Comparison of ENCODE assay signal across 8 cellular contexts in genomic region chr3:196316781-196317398, GRCh38. TPM values are rescaled to one million over a fixed set of nuclear protein-coding genes. Genes with fewer than 3 reads are reported as not detected.
DNase-seq lines count a peak whose midpoint lies in the region; ATAC-seq and TF ChIP-seq lines count a peak whose summit lies in the region.
"Not testable (repeated sequence)": the region's sequence is repeated elsewhere in the genome, so short reads cannot be mapped to it uniquely, and the experiment has no call there.

No MANE protein-coding gene starts in this region.

- H3K9ac ChIP-seq in H9 (ENCODE audit: extremely low read depth, insufficient read length, low read length), result not testable (repeated sequence)

- H4K91ac ChIP-seq in H9 (ENCODE audit: insufficient read length, low read depth, low read length), result not testable (repeated sequence)

- not testable (repeated sequence) for H3K56ac ChIP-seq in H9 (ENCODE audit: insufficient read length, low read depth, low read length)

- not testable (repeated sequence) for H2BK15ac ChIP-seq in H9 (ENCODE audit: low read depth, low read length)

- H4K5ac ChIP-seq in H9 (ENCODE audit: insufficient read length, low read depth, low read length), result not testable (repeated sequence)

- not testable (repeated sequence) for H3K14ac ChIP-seq in H9 (ENCODE audit: insufficient read depth, low read length)

- H3K4me3 Mint-ChIP-seq in H9 (peak overlapping the region; percentile 42 to 72), chondrocyte (ENCODE audit: unreplicated experiment) (peak overlapping the region; percentile 53), naive B cell (peak overlapping the region in 7 of 8 donors; percentile 43 to 98 (median 79))
- H3K4me3 Mint-ChIP-seq in activated T-helper 17 cell treated with anti-CD3 and anti-CD28 coated beads, Interleukin-2, amount 50 U/mL, for 72 hours, result peak overlapping the region; percentile 86
- peak overlapping the region; percentile 92 for H3K4me3 Mint-ChIP-seq in stimulated activated effector memory CD8-positive, alpha-beta T cell treated with anti-CD3 and anti-CD28 coated beads, Interleukin-12 subunit alpha, Interleukin-12 subunit beta, amount 100 ng/mL, for 72 hours

- H3K27me3 ChIP-seq in H9 (ENCODE audit: insufficient read depth, low read length); RWPE2 (ENCODE audit: insufficient read depth, poor library complexity, severe bottlenecking); foreskin keratinocyte: not testable (repeated sequence)

- H3T11ph ChIP-seq in H9 (ENCODE audit: low read length), result not testable (repeated sequence)

- H3K18ac ChIP-seq in H9 (ENCODE audit: insufficient read length, low read depth, low read length), result not testable (repeated sequence)

- WGBS in H9 (ENCODE audit: extremely low coverage, insufficient read length, low lambda C conversion rate), result no CpG with 5 or more reads among the region's 5 CpGs

- not testable (repeated sequence) for H3K79me2 ChIP-seq in H9 (ENCODE audit: insufficient read depth, low read length)

- not testable (repeated sequence) for H3K9me3 Mint-ChIP-seq in H9; activated T-helper 17 cell treated with anti-CD3 and anti-CD28 coated beads, Interleukin-2, amount 50 U/mL, for 72 hours; chondrocyte (ENCODE audit: low read depth); naive B cell; stimulated activated effector memory CD8-positive, alpha-beta T cell treated with anti-CD3 and anti-CD28 coated beads, Interleukin-12 subunit alpha, Interleukin-12 subunit beta, amount 100 ng/mL, for 72 hours

- not testable (repeated sequence) for H2AK5ac ChIP-seq in H9 (ENCODE audit: insufficient read length, low read length)

- not testable (repeated sequence) for H3K4me1 ChIP-seq in H9 (ENCODE audit: insufficient read depth, low read length)
- peaks cover 19% of the 10 kb centered on the region for H3K4me1 ChIP-seq in RWPE2 (ENCODE audit: insufficient read depth, poor library complexity, severe bottlenecking)
- H3K4me1 ChIP-seq in foreskin keratinocyte, result peaks cover 26% of the 10 kb centered on the region

- not testable (repeated sequence) for H3K23me2 ChIP-seq in H9 (ENCODE audit: insufficient read length, low read depth, low read length, poor library complexity, severe bottlenecking)

- H2BK20ac ChIP-seq in H9 (ENCODE audit: low read depth, low read length, poor library complexity, severe bottlenecking), result not testable (repeated sequence)

- H3K27ac Mint-ChIP-seq in H9 (0 out of 7 replicates have a peak overlapping the region, but pooled peaks of 1 of the 3 experiments have one; percentile 27), naive B cell (peak overlapping the region; percentile 38 to 98 (median 93))
- peak overlapping the region; percentile 93 for H3K27ac Mint-ChIP-seq in activated T-helper 17 cell treated with anti-CD3 and anti-CD28 coated beads, Interleukin-2, amount 50 U/mL, for 72 hours
- H3K27ac Mint-ChIP-seq in chondrocyte (ENCODE audit: unreplicated experiment), result not testable (repeated sequence)
- H3K27ac Mint-ChIP-seq in stimulated activated effector memory CD8-positive, alpha-beta T cell treated with anti-CD3 and anti-CD28 coated beads, Interleukin-12 subunit alpha, Interleukin-12 subunit beta, amount 100 ng/mL, for 72 hours, result peak overlapping the region; percentile 98

- not testable (repeated sequence) for H3K27me3 Mint-ChIP-seq in H9 (ENCODE audit: low read depth); activated T-helper 17 cell treated with anti-CD3 and anti-CD28 coated beads, Interleukin-2, amount 50 U/mL, for 72 hours; chondrocyte (ENCODE audit: low read depth); naive B cell

- TF ChIP-seq CTCF in AG10803 (conservative IDR thresholded peaks at IDR 0.05; ENCODE audit: low read length); H9 (conservative IDR thresholded peaks at IDR 0.05); RWPE2 (IDR thresholded peaks at IDR 0.05; ENCODE audit: poor library complexity, severe bottlenecking); chondrocyte (IDR thresholded peaks at IDR 0.05); foreskin keratinocyte (conservative IDR thresholded peaks at IDR 0.05): not testable (repeated sequence)

- not testable (repeated sequence) for H3K4me1 Mint-ChIP-seq in H9; activated T-helper 17 cell treated with anti-CD3 and anti-CD28 coated beads, Interleukin-2, amount 50 U/mL, for 72 hours; chondrocyte (ENCODE audit: low read depth)
- peaks cover 0 to 16% (median 7%) of the 10 kb centered on the region in 3 donors for H3K4me1 Mint-ChIP-seq in naive B cell
- H3K4me1 Mint-ChIP-seq in stimulated activated effector memory CD8-positive, alpha-beta T cell treated with anti-CD3 and anti-CD28 coated beads, Interleukin-12 subunit alpha, Interleukin-12 subunit beta, amount 100 ng/mL, for 72 hours, result peaks cover 10% of the 10 kb centered on the region

- not testable (repeated sequence) for H3K27ac ChIP-seq in H9 (ENCODE audit: insufficient read length, low read depth, low read length)
- H3K27ac ChIP-seq in RWPE2 (ENCODE audit: poor library complexity, severe bottlenecking) (peak overlapping the region; percentile 80), foreskin keratinocyte (peak overlapping the region; percentile 35)

- not testable (repeated sequence) for ATAC-seq in RWPE2 (ENCODE audit: low read depth); activated T-helper 17 cell treated with anti-CD3 and anti-CD28 coated beads, Interleukin-2, amount 50 U/mL, for 72 hours (replicated peaks); foreskin keratinocyte; naive B cell (ENCODE audit: low read depth in 2 of 2); stimulated activated effector memory CD8-positive, alpha-beta T cell treated with anti-CD3 and anti-CD28 coated beads, Interleukin-12 subunit alpha, Interleukin-12 subunit beta, amount 100 ng/mL, for 72 hours

- not testable (repeated sequence) for H2BK5ac ChIP-seq in H9 (ENCODE audit: insufficient read length, low read length)

- peak overlapping the region; percentile 35 for H3K4me3 ChIP-seq in AG10803 (ENCODE audit: low read length)
- not testable (repeated sequence) for H3K4me3 ChIP-seq in RWPE2 (ENCODE audit: severe bottlenecking)

- H4K8ac ChIP-seq in H9 (replicated peaks; ENCODE audit: insufficient read length, low read depth, low read length), result not testable (repeated sequence)

- H3K4ac ChIP-seq in H9 (ENCODE audit: low read depth, low read length), result not testable (repeated sequence)

- not testable (repeated sequence) for H3K4me2 ChIP-seq in H9 (ENCODE audit: insufficient read depth, insufficient read length, low read length)

- not testable (repeated sequence) for H2AFZ ChIP-seq in H9 (ENCODE audit: low read length)

- DNase-seq in AG10803 (ENCODE audit: low read depth), result peak; percentile 25
- not testable (repeated sequence) for DNase-seq in H9; RWPE2 (ENCODE audit: low spot score); chondrocyte (ENCODE audit: low spot score); naive B cell; stimulated activated effector memory CD8-positive, alpha-beta T cell treated with anti-CD3 and anti-CD28 coated beads, Interleukin-12 subunit alpha, Interleukin-12 subunit beta, amount 100 ng/mL, for 72 hours (ENCODE audit: low spot score in 2 of 2)
- DNase-seq in foreskin keratinocyte, result peak in 1 of 2 donors; percentile 28

- H3K9me3 ChIP-seq in H9 (ENCODE audit: control insufficient read depth, low read depth, low read length); RWPE2 (ENCODE audit: severe bottlenecking): not testable (repeated sequence)

- H3K79me1 ChIP-seq in H9 (ENCODE audit: insufficient read depth, low read depth, low read length, poor library complexity, severe bottlenecking), result not testable (repeated sequence)

- not testable (repeated sequence) for H4K20me1 ChIP-seq in H9 (ENCODE audit: control insufficient read depth, insufficient read depth, insufficient read length)

- H3K36me3 Mint-ChIP-seq in H9 (ENCODE audit: insufficient read depth in 1 of 3, low read depth in 3 of 3), result peaks cover 0 to 15% (median 5%) of the 10 kb centered on the region in 3 experiments; a peak in 5 of 7 replicates
- peaks cover 12% of the 10 kb centered on the region for H3K36me3 Mint-ChIP-seq in activated T-helper 17 cell treated with anti-CD3 and anti-CD28 coated beads, Interleukin-2, amount 50 U/mL, for 72 hours (ENCODE audit: low read depth)
- not testable (repeated sequence) for H3K36me3 Mint-ChIP-seq in chondrocyte (ENCODE audit: low read depth); naive B cell
- H3K36me3 Mint-ChIP-seq in stimulated activated effector memory CD8-positive, alpha-beta T cell treated with anti-CD3 and anti-CD28 coated beads, Interleukin-12 subunit alpha, Interleukin-12 subunit beta, amount 100 ng/mL, for 72 hours, result peaks cover 16% of the 10 kb centered on the region

- peaks cover 16% of the 10 kb centered on the region for H3K36me3 ChIP-seq in RWPE2 (ENCODE audit: low read depth)

- H2BK12ac ChIP-seq in H9 (ENCODE audit: insufficient read length, low read depth, low read length), result not testable (repeated sequence)

- not testable (repeated sequence) for H2BK120ac ChIP-seq in H9 (ENCODE audit: low read depth, low read length, poor library complexity, severe bottlenecking)

- not testable (repeated sequence) for H3K23ac ChIP-seq in H9 (ENCODE audit: insufficient read length, low read depth, low read length)

RNA-seq across cellular contexts. Expression of gene DYNLT2B, which starts 1.1 kb away (rescaled TPM):
- 12.4 and 14.1 TPM in 2 replicates for total RNA-seq in H9 (2021)
- total RNA-seq in activated T-helper 17 cell treated with anti-CD3 and anti-CD28 coated beads, Interleukin-2, amount 50 U/mL, for 72 hours, result 10 to 100 TPM in 1 of 2 donors, 1 to 10 TPM in 1; 9.6 to 11.3 TPM
- total RNA-seq in chondrocyte, result 10.6 to 19.5 TPM (median 12.1 TPM) in 3 replicates
- total RNA-seq in foreskin keratinocyte, result 34.8 and 40.8 TPM in 2 replicates
- polyA plus RNA-seq in foreskin keratinocyte, result 55.6 and 62.4 TPM in 2 replicates
- polyA plus RNA-seq in naive B cell (ENCODE audit: low read depth in 6 of 6), result 10 to 100 TPM in 2 of 6 donors, 1 to 10 TPM in 4; 6.7 to 28.5 (median 9.5) TPM

RNA-seq across cellular contexts. Expression of gene TM4SF19, which starts 21.3 kb away (rescaled TPM):
- total RNA-seq in H9 (2021) (not detected in 2 replicates), chondrocyte (0.47 to 0.62 TPM in 2 of 3 replicates, not detected in the other), foreskin keratinocyte (3.1 and 8.2 TPM in 2 replicates)
- not detected for total RNA-seq in activated T-helper 17 cell treated with anti-CD3 and anti-CD28 coated beads, Interleukin-2, amount 50 U/mL, for 72 hours
- polyA plus RNA-seq in foreskin keratinocyte (2.4 and 6.1 TPM in 2 replicates), naive B cell (ENCODE audit: low read depth in 6 of 6) (not detected)

RNA-seq across cellular contexts. Expression of gene PCYT1A, which starts 29.4 kb away (rescaled TPM):
- total RNA-seq in H9 (2021) (30.9 and 31.6 TPM in 2 replicates), chondrocyte (74.4 to 84.1 TPM (median 75.7 TPM) in 3 replicates), foreskin keratinocyte (66.2 and 67.7 TPM in 2 replicates)
- total RNA-seq in activated T-helper 17 cell treated with anti-CD3 and anti-CD28 coated beads, Interleukin-2, amount 50 U/mL, for 72 hours, result 10 to 100 TPM; 50.8 to 62.0 TPM
- polyA plus RNA-seq in foreskin keratinocyte (28.7 and 31.9 TPM in 2 replicates), naive B cell (ENCODE audit: low read depth in 6 of 6) (10 to 100 TPM in 4 of 6 donors, 1 to 10 TPM in 2; 8.2 to 18.0 (median 11.9) TPM)
